16 cellular contexts compared by ENCODE assay signal in genomic region chr9:109981091-109981490, GRCh38.
DNase-seq lines count a peak whose midpoint lies in the region; ATAC-seq and TF ChIP-seq lines count a peak whose summit lies in the region.
"Had no signal": no experiment of that assay in that cellular context is flagged by ENCODE, and none has a peak within 500 bp of the region (broad histone marks: within the 10 kb centered on the region; RNA-seq: fewer than 3 reads in every experiment).

No MANE protein-coding gene starts in this region.

- peak; percentile 12 for DNase-seq in ACHN
- DNase-seq in M059J (ENCODE audit: low read depth), result peak; percentile 55
- DNase-seq in astrocyte of the hippocampus (ENCODE audit: low read depth, low spot score), result peak; percentile 23
- peak; percentile 27 for DNase-seq in left kidney (ENCODE audit: low read depth, low spot score)
- DNase-seq in ureter (ENCODE audit: low spot score), result no peak
- DNase-seq in BE2C, result no peak
- DNase-seq: 8988T; CD8-positive, alpha-beta T cell; DMS53; GF-D8; H7; IMR-90 had no signal

- H3K4me3 ChIP-seq in BE2C (ENCODE audit: low read depth, low read length), result no peak overlapping the region
- H3K4me3 ChIP-seq: GM23338 had no signal

- no peaks in the 10 kb centered on the region for H3K27me3 ChIP-seq in BE2C

- TF ChIP-seq CTCF in BE2C (IDR thresholded peaks at IDR 0.05; ENCODE audit: low read depth, low read length), result no peak

- ATAC-seq in HG02852 (IDR thresholded peaks at IDR 0.05; ENCODE audit: unreplicated experiment), result no peak
- no peak for ATAC-seq in GM21447 (IDR thresholded peaks at IDR 0.05; ENCODE audit: unreplicated experiment)
- ATAC-seq: CD8-positive, alpha-beta T cell; GM23338 had no signal

- in situ Hi-C loops in ACHN (cut with HindIII; ENCODE audit: low pct_ligation_motif_present, low pct_unique_long_range_greater_than_20kb, low sequenced_read_pairs), result no loop called here

- no peaks in the 10 kb centered on the region for H3K4me1 ChIP-seq in BE2C
- H3K4me1 ChIP-seq: Caco-2 had no signal

- H3K9me3 ChIP-seq in BE2C, result no peaks in the 10 kb centered on the region
- H3K9me3 ChIP-seq: Caco-2 had no signal

- H3K36me3 ChIP-seq in BE2C, result no peaks in the 10 kb centered on the region

Comparison
In these comparisons a context has a peak if more than half of its experiments do, and no peak if none do; other contexts are left out.
1. DNase-seq: peak in ACHN (single experiment), M059J (single experiment), astrocyte of the hippocampus (single experiment) and left kidney (single experiment); none in ureter (single experiment) and BE2C (single experiment).